1 cellular context compared by ENCODE assay signal in the genomic region with DNA sequence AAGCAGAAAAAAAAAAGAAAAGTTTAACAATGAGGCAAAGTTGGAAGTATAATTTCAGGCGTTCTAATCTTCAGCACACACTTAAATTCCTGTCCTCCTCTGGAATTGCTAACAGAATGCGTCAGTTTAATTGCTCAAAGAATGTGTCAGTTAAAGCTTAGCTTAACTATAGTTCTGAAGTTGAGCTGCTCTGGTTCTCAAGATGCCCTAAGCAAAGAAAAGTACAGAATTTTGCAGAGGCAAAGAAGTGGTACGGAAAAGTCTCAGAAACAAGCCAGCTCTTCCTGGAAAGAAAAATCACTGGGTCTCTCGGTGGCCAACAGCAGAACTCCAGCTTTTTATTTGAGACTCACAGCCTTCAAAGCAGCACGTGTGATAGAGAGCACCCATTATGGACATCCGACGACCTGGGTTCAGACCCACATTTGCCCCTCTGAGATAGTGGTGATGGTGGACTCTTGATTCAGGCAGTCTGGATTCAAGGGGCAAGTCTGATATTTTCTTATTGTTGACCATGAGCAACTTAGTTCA.
A peak's percentile ranks its signal among the peaks of the same experiment; 100 is the strongest.
TF ChIP-seq lines count a peak whose summit lies in the region.

No MANE protein-coding gene starts in this region.

TF ChIP-seq in GM12878, 131 proteins besides CTCF, POLR2A, EP300 and RAD21 (continued from another document):
- TF ChIP-seq, protein P1, sequence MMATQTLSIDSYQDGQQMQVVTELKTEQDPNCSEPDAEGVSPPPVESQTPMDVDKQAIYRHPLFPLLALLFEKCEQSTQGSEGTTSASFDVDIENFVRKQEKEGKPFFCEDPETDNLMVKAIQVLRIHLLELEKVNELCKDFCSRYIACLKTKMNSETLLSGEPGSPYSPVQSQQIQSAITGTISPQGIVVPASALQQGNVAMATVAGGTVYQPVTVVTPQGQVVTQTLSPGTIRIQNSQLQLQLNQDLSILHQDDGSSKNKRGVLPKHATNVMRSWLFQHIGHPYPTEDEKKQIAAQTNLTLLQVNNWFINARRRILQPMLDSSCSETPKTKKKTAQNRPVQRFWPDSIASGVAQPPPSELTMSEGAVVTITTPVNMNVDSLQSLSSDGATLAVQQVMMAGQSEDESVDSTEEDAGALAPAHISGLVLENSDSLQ (IDR thresholded peaks at IDR 0.05) = peak; percentile 9; the same call in 1 of the 2 replicates
- peak; percentile 8; the same call in 1 of the 2 replicates for TF ChIP-seq IKZF1 (conservative IDR thresholded peaks at IDR 0.05)
- peak in 1 of 2 experiments; percentile 8; a peak in 2 of 4 replicates for TF ChIP-seq IKZF2 (IDR thresholded peaks at IDR 0.05)
- TF ChIP-seq MTA2 (IDR thresholded peaks at IDR 0.05; ENCODE audit: low read depth) = 0 out of 2 replicates have a peak, but pooled peaks have one; percentile 30
